12 cellular contexts compared by ENCODE assay signal in genomic region chr15:35293353-35294130, GRCh38.
DNase-seq lines count a peak whose midpoint lies in the region; ATAC-seq and TF ChIP-seq lines count a peak whose summit lies in the region.
"Had no signal": no experiment of that assay in that cellular context is flagged by ENCODE, and none has a peak within 500 bp of the region (broad histone marks: within the 10 kb centered on the region; RNA-seq: fewer than 3 reads in every experiment).

No MANE protein-coding gene starts in this region.

- H4K8ac ChIP-seq in IMR-90 (ENCODE audit: low read depth in 2 of 2, low read length in 2 of 2) = no peak overlapping the region

- H4K5ac ChIP-seq in IMR-90 (ENCODE audit: low read depth, low read length) = no peak overlapping the region

- TF ChIP-seq CTCF in BE2C (IDR thresholded peaks at IDR 0.05; ENCODE audit: low read depth, low read length) (peak; percentile 41), IMR-90 (conservative IDR thresholded peaks at IDR 0.05; ENCODE audit: low read depth, low read length) (peak; percentile 32), astrocyte of the cerebellum (IDR thresholded peaks at IDR 0.05; ENCODE audit: low read depth, low read length, missing control alignments) (peak; percentile 26)

- H4K91ac ChIP-seq in IMR-90 (ENCODE audit: insufficient read depth, low read depth, low read length) = no peak overlapping the region

- DNase-seq in BE2C (no peak), IMR-90 (peak; percentile 71), astrocyte of the cerebellum (ENCODE audit: low read depth) (peak; percentile 41), left lobe of liver (ENCODE audit: low spot score) (no peak), left ventricle myocardium superior (no peak)
- no peak for DNase-seq in stimulated activated CD4-positive, alpha-beta T cell treated with anti-CD3 and anti-CD28 coated beads, Interleukin-2, amount 100 ng/mL, for 48 hours
- DNase-seq in effector CD8-positive, alpha-beta T cell (lab: John Stamatoyannopoulos, UW) = no peak
- DNase-seq in stimulated activated naive CD8-positive, alpha-beta T cell treated with anti-CD3 and anti-CD28 coated beads, Interleukin-15, amount 100 ng/mL, for 72 hours = no peak
- DNase-seq: activated CD8-positive, alpha-beta T cell treated with anti-CD3 and anti-CD28 coated beads for 36 hours; DND-41; NCI-H1048 had no signal

- H3K9ac ChIP-seq in IMR-90 (ENCODE audit: low read depth, low read length) = no peak overlapping the region

- H3K27ac Mint-ChIP-seq in stimulated activated naive CD8-positive, alpha-beta T cell treated with anti-CD3 and anti-CD28 coated beads, Interleukin-15, amount 100 ng/mL, for 72 hours = no peak overlapping the region
- H3K27ac Mint-ChIP-seq: activated CD8-positive, alpha-beta T cell treated with anti-CD3 and anti-CD28 coated beads for 36 hours had no signal

- CTCF ChIA-PET in IMR-90 (lab: Yijun Ruan, JAX) = interaction anchor here (1.0 to 8.6 kb wide), 5 partner anchors 9 to 153 kb away, joined by 3 to 70 read pairs (median 5); no protein-coding TSS in a partner anchor

- H3K27me3 ChIP-seq in BE2C (no peaks in the 10 kb centered on the region), IMR-90 (ENCODE audit: control insufficient read depth, insufficient read depth, low read length) (no peaks in the 10 kb centered on the region)
- H3K27me3 ChIP-seq: vagina had no signal

- no peaks in the 10 kb centered on the region for H3K9me3 Mint-ChIP-seq in stimulated activated naive CD8-positive, alpha-beta T cell treated with anti-CD3 and anti-CD28 coated beads, Interleukin-15, amount 100 ng/mL, for 72 hours
- H3K9me3 Mint-ChIP-seq: activated CD8-positive, alpha-beta T cell treated with anti-CD3 and anti-CD28 coated beads for 36 hours had no signal

- WGBS in IMR-90 (ENCODE audit: extremely low coverage in 2 of 2, insufficient read length in 1 of 2), 2 experiments = no CpG with 5 or more reads among the region's 4 CpGs

- H3K4me1 Mint-ChIP-seq in stimulated activated naive CD8-positive, alpha-beta T cell treated with anti-CD3 and anti-CD28 coated beads, Interleukin-15, amount 100 ng/mL, for 72 hours = no peaks in the 10 kb centered on the region

- intact Hi-C loops in IMR-90 (cut with micrococcal nuclease) (loop anchor here (1.0 to 10.0 kb wide), 2 partner anchors 151 to 669 kb away; no protein-coding TSS in a partner anchor), left ventricle myocardium superior (cut with micrococcal nuclease) (no loop called here)

- peaks cover 32% of the 10 kb centered on the region for H3K4me1 ChIP-seq in BE2C
- peaks cover 6% of the 10 kb centered on the region for H3K4me1 ChIP-seq in IMR-90 (ENCODE audit: control insufficient read depth, insufficient read depth, low read length)
- H3K4me1 ChIP-seq: vagina had no signal

- H3K4me2 ChIP-seq in IMR-90 (ENCODE audit: low read depth, low read length) = peak overlapping the region; percentile 16; the same call in 1 of the 2 replicates

- H2BK120ac ChIP-seq in IMR-90 (ENCODE audit: low read depth, low read length) = peak overlapping the region; percentile 5

- H3K27ac ChIP-seq in IMR-90 (ENCODE audit: insufficient read depth, low read length) = no peak overlapping the region
- H3K27ac ChIP-seq: vagina had no signal

- in situ Hi-C loops in IMR-90 (cut with MboI; ENCODE audit: low sequenced_read_pairs) (loop anchor here (5.0 to 25.0 kb wide), 2 partner anchors 154 to 1844 kb away; no protein-coding TSS in a partner anchor), astrocyte of the cerebellum (cut with HindIII; ENCODE audit: low sequenced_read_pairs) (no loop called here)

- 0 out of 2 replicates have a peak overlapping the region, but pooled peaks have one; percentile 18 for H2AK5ac ChIP-seq in IMR-90 (ENCODE audit: low read depth, low read length)

- no peaks in the 10 kb centered on the region; the same call in 1 of the 2 replicates for H4K20me1 ChIP-seq in IMR-90 (ENCODE audit: insufficient read depth, low read length)

- peak; percentile 45 for TF ChIP-seq RAD21 in IMR-90 (IDR thresholded peaks at IDR 0.05; ENCODE audit: low read length)

- no peak overlapping the region for H3K4me3 ChIP-seq in BE2C (ENCODE audit: low read depth, low read length)
- no peak overlapping the region for H3K4me3 ChIP-seq in IMR-90 (ENCODE audit: insufficient read depth, low read depth, low read length)
- no peak overlapping the region for H3K4me3 ChIP-seq in astrocyte of the cerebellum (ENCODE audit: low read depth, low read length)
- H3K4me3 ChIP-seq: vagina had no signal

- peak overlapping the region; percentile 13; the same call in 1 of the 2 replicates for H3K14ac ChIP-seq in IMR-90 (replicated peaks; ENCODE audit: low read depth, low read length)

- 0 out of 2 replicates have a peak, but pooled peaks cover 4% of the 10 kb centered on the region for H3K9me1 ChIP-seq in IMR-90 (ENCODE audit: insufficient read depth, low read length)

- dilution Hi-C loops in IMR-90 (cut with HindIII; ENCODE audit: low sequenced_read_pairs, unreplicated experiment) = no loop called here

- H3K9me3 ChIP-seq in BE2C = no peaks in the 10 kb centered on the region
- peaks cover 3% of the 10 kb centered on the region; the same call in 1 of the 2 replicates for H3K9me3 ChIP-seq in IMR-90 (ENCODE audit: control insufficient read depth, insufficient read depth, low read length)
- H3K9me3 ChIP-seq: vagina had no signal

- H3K18ac ChIP-seq in IMR-90 (ENCODE audit: low read depth, low read length) = peak overlapping the region; percentile 11; the same call in 1 of the 2 replicates

- no peak for TF ChIP-seq POLR2A in IMR-90 (IDR thresholded peaks at IDR 0.05; ENCODE audit: low read depth, low read length)

- no peak overlapping the region for H2BK15ac ChIP-seq in IMR-90 (ENCODE audit: low read depth, low read length)

- no peak overlapping the region for H3K56ac ChIP-seq in IMR-90 (ENCODE audit: extremely low read depth, insufficient read depth, low read length)

- peak overlapping the region; percentile 42 for H2BK5ac ChIP-seq in IMR-90 (ENCODE audit: low read depth, low read length, poor library complexity, severe bottlenecking)

- no peaks in the 10 kb centered on the region for H3K27me3 Mint-ChIP-seq in stimulated activated naive CD8-positive, alpha-beta T cell treated with anti-CD3 and anti-CD28 coated beads, Interleukin-15, amount 100 ng/mL, for 72 hours
- H3K27me3 Mint-ChIP-seq: activated CD8-positive, alpha-beta T cell treated with anti-CD3 and anti-CD28 coated beads for 36 hours had no signal

- H3K4me3 Mint-ChIP-seq in stimulated activated naive CD8-positive, alpha-beta T cell treated with anti-CD3 and anti-CD28 coated beads, Interleukin-15, amount 100 ng/mL, for 72 hours = no peak overlapping the region
- H3K4me3 Mint-ChIP-seq: activated CD8-positive, alpha-beta T cell treated with anti-CD3 and anti-CD28 coated beads for 36 hours had no signal

- no peaks in the 10 kb centered on the region; the same call in 1 of the 2 replicates for H3K36me3 ChIP-seq in BE2C
- H3K36me3 ChIP-seq in IMR-90 (ENCODE audit: control insufficient read depth, insufficient read depth, low read length) = no peaks in the 10 kb centered on the region
- H3K36me3 ChIP-seq: vagina had no signal

- H2AK9ac ChIP-seq in IMR-90 (replicated peaks; ENCODE audit: low read depth, low read length, poor library complexity) = no peak overlapping the region

- POLR2A ChIA-PET in IMR-90 (lab: Charles Lee; ENCODE audit: unreplicated experiment) = no interaction called here

- peak overlapping the region; percentile 11 for H3K4ac ChIP-seq in IMR-90 (ENCODE audit: low read depth, low read length)

- no peaks in the 10 kb centered on the region for H3K79me1 ChIP-seq in IMR-90 (ENCODE audit: low read depth in 1 of 2, low read length in 2 of 2)

- H2AFZ ChIP-seq in IMR-90 (replicated peaks; ENCODE audit: low read length, poor library complexity) = no peak overlapping the region

- H2BK20ac ChIP-seq in IMR-90 (ENCODE audit: low read depth, low read length) = peak overlapping the region; percentile 65; the same call in 1 of the 2 replicates

- no peak overlapping the region for H3K23ac ChIP-seq in IMR-90 (ENCODE audit: low read depth, low read length)

- BruUV-seq in IMR-90 (replicated peaks; lab: Mats Ljungman, UMichigan) = no TSS peak

- ATAC-seq in IMR-90 (ENCODE audit: low read depth) = peak; percentile 83
- peak; percentile 48 for ATAC-seq in left lobe of liver
- ATAC-seq in stimulated activated naive CD8-positive, alpha-beta T cell treated with anti-CD3 and anti-CD28 coated beads, Interleukin-15, amount 100 ng/mL, for 72 hours = no peak
- no peak for ATAC-seq in left ventricle myocardium superior
- ATAC-seq: activated CD8-positive, alpha-beta T cell treated with anti-CD3 and anti-CD28 coated beads for 36 hours had no signal

TF ChIP-seq in IMR-90, 13 proteins besides CTCF, POLR2A, EP300 and RAD21 (continues in another document):
- TF ChIP-seq BHLHE40 (IDR thresholded peaks at IDR 0.05; ENCODE audit: low read depth, low read length) (no peak), USF2 (IDR thresholded peaks at IDR 0.05; ENCODE audit: low read depth, low read length) (no peak), FOS (IDR thresholded peaks at IDR 0.05; ENCODE audit: low read depth, low read length) (peak; percentile 66), MAFK (IDR thresholded peaks at IDR 0.05; ENCODE audit: low read depth, low read length) (no peak), RFX5 (IDR thresholded peaks at IDR 0.05; ENCODE audit: low read depth, low read length) (no peak), RCOR1 (IDR thresholded peaks at IDR 0.05; ENCODE audit: insufficient replicate concordance, low read length) (no peak), NFE2L2 (IDR thresholded peaks at IDR 0.05; ENCODE audit: low read depth, low read length) (peak; percentile 31; the same call in 1 of the 2 replicates), MAZ (IDR thresholded peaks at IDR 0.05; ENCODE audit: borderline replicate concordance, low read depth, low read length) (no peak), MXI1 (IDR thresholded peaks at IDR 0.05; ENCODE audit: borderline replicate concordance, low read depth, low read length) (no peak), SMC3 (IDR thresholded peaks at IDR 0.05; ENCODE audit: low read depth, low read length) (peak; percentile 24), CEBPB (IDR thresholded peaks at IDR 0.05; ENCODE audit: low read depth, low read length) (peak; percentile 43; the same call in 1 of the 2 replicates), CHD1 (IDR thresholded peaks at IDR 0.05; ENCODE audit: low read depth, low read length) (no peak)

Comparison
In these comparisons a context has a peak if more than half of its experiments do, and no peak if none do; other contexts are left out.
1. DNase-seq: peak in IMR-90 (single experiment) and astrocyte of the cerebellum (single experiment); none in BE2C (single experiment), left lobe of liver (single experiment), stimulated activated CD4-positive, alpha-beta T cell treated with anti-CD3 and anti-CD28 coated beads, Interleukin-2, amount 100 ng/mL, for 48 hours (0 of 2), effector CD8-positive, alpha-beta T cell (single experiment), stimulated activated naive CD8-positive, alpha-beta T cell treated with anti-CD3 and anti-CD28 coated beads, Interleukin-15, amount 100 ng/mL, for 72 hours (0 of 2) and left ventricle myocardium superior (single experiment).
2. ATAC-seq: peak in IMR-90 (single experiment) and left lobe of liver (single experiment); none in stimulated activated naive CD8-positive, alpha-beta T cell treated with anti-CD3 and anti-CD28 coated beads, Interleukin-15, amount 100 ng/mL, for 72 hours (single experiment) and left ventricle myocardium superior (single experiment).
3. Peak in every context shown above with its lines, with median percentiles within 50 percentile points of each other: CTCF ChIP-seq.